ENCODE assay signal across 9 cellular contexts in the genomic region with DNA sequence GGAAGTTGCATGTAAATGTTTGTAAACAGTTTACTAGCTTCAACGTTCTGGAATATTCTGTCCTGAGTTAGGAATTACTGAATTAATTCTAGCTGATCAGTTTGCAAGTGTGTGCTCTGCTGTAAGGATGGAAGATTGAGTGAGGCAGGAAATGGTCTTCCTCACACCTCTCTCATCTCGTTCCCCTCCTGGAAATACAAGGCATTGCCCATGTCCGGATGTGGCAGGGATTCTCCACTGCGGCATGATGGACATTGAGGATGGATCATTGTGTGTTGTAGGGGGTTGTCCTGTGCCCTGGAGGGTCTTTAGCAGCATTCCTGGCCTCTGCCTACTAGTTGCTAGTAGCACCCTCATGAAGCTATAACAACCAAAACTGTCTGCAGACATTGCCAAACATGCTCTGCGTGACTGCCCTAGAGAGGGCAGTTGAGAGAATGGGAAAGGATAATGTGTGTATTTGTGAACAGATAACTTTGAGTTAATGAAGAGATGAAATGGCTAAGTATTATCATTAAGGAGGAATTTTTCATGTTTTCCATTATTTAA. TPM values are rescaled to one million over a fixed set of nuclear protein-coding genes. Genes with fewer than 3 reads are reported as not detected.
DNase-seq lines count a peak whose midpoint lies in the region; ATAC-seq and TF ChIP-seq lines count a peak whose summit lies in the region.
"Had no signal": no experiment of that assay in that cellular context is flagged by ENCODE, and none has a peak within 500 bp of the region (broad histone marks: within the 10 kb centered on the region; RNA-seq: fewer than 3 reads in every experiment).

No MANE protein-coding gene starts in this region.

- no peak for TF ChIP-seq CTCF in IMR-90 (conservative IDR thresholded peaks at IDR 0.05; ENCODE audit: low read depth, low read length)
- TF ChIP-seq CTCF in left lung (IDR thresholded peaks at IDR 0.05), result no peak

- H2BK15ac ChIP-seq in IMR-90 (ENCODE audit: low read depth, low read length), result no peak overlapping the region

- H2AK9ac ChIP-seq in IMR-90 (replicated peaks; ENCODE audit: low read depth, low read length, poor library complexity), result no peak overlapping the region

- no peak overlapping the region for H4K8ac ChIP-seq in IMR-90 (ENCODE audit: low read depth in 2 of 2, low read length in 2 of 2)

- H4K5ac ChIP-seq in IMR-90 (ENCODE audit: low read depth, low read length), result no peak overlapping the region

- POLR2A ChIA-PET in IMR-90 (lab: Charles Lee; ENCODE audit: unreplicated experiment), result interaction anchor here (0.7 kb wide), 1 partner anchor 196 kb away, joined by 9 read pairs; no protein-coding TSS in a partner anchor

- H2BK5ac ChIP-seq in IMR-90 (ENCODE audit: low read depth, low read length, poor library complexity, severe bottlenecking), result no peak overlapping the region

- peaks cover 10% of the 10 kb centered on the region; the same call in 1 of the 2 replicates for H3K9me1 ChIP-seq in IMR-90 (ENCODE audit: insufficient read depth, low read length)

- H4K20me1 ChIP-seq in IMR-90 (ENCODE audit: insufficient read depth, low read length), result peaks cover 19% of the 10 kb centered on the region

- H3K4me3 Mint-ChIP-seq in activated T-cell treated with anti-CD3 and anti-CD28 coated beads, Interleukin-2, amount 50 U/mL, for 72 hours, result peak overlapping the region; percentile 54 to 83

- H3K9me3 ChIP-seq in IMR-90 (ENCODE audit: control insufficient read depth, insufficient read depth, low read length) (no peaks in the 10 kb centered on the region), left lung (no peaks in the 10 kb centered on the region), subcutaneous abdominal adipose tissue (ENCODE audit: control insufficient read depth in 5 of 5, low read length in 5 of 5) (no peaks in the 10 kb centered on the region)

- no peak overlapping the region for H4K91ac ChIP-seq in IMR-90 (ENCODE audit: insufficient read depth, low read depth, low read length)

- no peak overlapping the region for H3K23ac ChIP-seq in IMR-90 (ENCODE audit: low read depth, low read length)

- ATAC-seq in IMR-90 (ENCODE audit: low read depth) (peak; percentile 53), left lung (peak; percentile 37)
- peak; percentile 31 to 32 for ATAC-seq in activated T-cell treated with anti-CD3 and anti-CD28 coated beads, Interleukin-2, amount 50 U/mL, for 72 hours (replicated peaks in 1 of 2)

- H3K9me3 Mint-ChIP-seq in activated T-cell treated with anti-CD3 and anti-CD28 coated beads, Interleukin-2, amount 50 U/mL, for 72 hours, result no peaks in the 10 kb centered on the region

- no peak for TF ChIP-seq RAD21 in IMR-90 (IDR thresholded peaks at IDR 0.05; ENCODE audit: low read length)

- no peak overlapping the region for H2BK120ac ChIP-seq in IMR-90 (ENCODE audit: low read depth, low read length)

- intact Hi-C loops in IMR-90 (cut with micrococcal nuclease), result no loop called here
- intact Hi-C loops in left lung (cut with DNase I), result no loop called here

- peak overlapping the region; percentile 33; the same call in 1 of the 2 replicates for H3K18ac ChIP-seq in IMR-90 (ENCODE audit: low read depth, low read length)

- H3K27me3 ChIP-seq in IMR-90 (ENCODE audit: control insufficient read depth, insufficient read depth, low read length), result no peaks in the 10 kb centered on the region
- H3K27me3 ChIP-seq in left lung, result no peaks in the 10 kb centered on the region
- H3K27me3 ChIP-seq in subcutaneous abdominal adipose tissue (ENCODE audit: control insufficient read depth in 5 of 5, insufficient read depth in 4 of 5, low read length in 5 of 5), result peaks cover 0 to 2% (median 0%) of the 10 kb centered on the region in 5 donors

- no peak overlapping the region for H3K14ac ChIP-seq in IMR-90 (replicated peaks; ENCODE audit: low read depth, low read length)

- no peak for DNase-seq in IMR-90
- no peak for DNase-seq in activated T-cell treated with anti-CD3 and anti-CD28 coated beads, Interleukin-2, amount 50 U/mL, for 72 hours
- no peak for DNase-seq in left lung
- no peak for DNase-seq in amniotic stem cell (lab: John Stamatoyannopoulos, UW)
- DNase-seq in stimulated activated CD4-positive, alpha-beta T cell treated with anti-CD3 and anti-CD28 coated beads, Interleukin-15, amount 100 ng/mL, for 24 hours, result no peak
- no peak for DNase-seq in midbrain (lab: John Stamatoyannopoulos, UW)
- DNase-seq in stimulated activated CD4-positive, alpha-beta T cell treated with anti-CD3 and anti-CD28 coated beads, Interleukin-2, amount 100 ng/mL, for 24 hours, result no peak
- DNase-seq: left colon had no signal

- H3K79me1 ChIP-seq in IMR-90 (ENCODE audit: low read depth in 1 of 2, low read length in 2 of 2), result peaks cover 0 to 4% of the 10 kb centered on the region in 2 experiments; a peak in 1 of 4 replicates

- no peak overlapping the region for H3K9ac ChIP-seq in IMR-90 (ENCODE audit: low read depth, low read length)
- H3K9ac ChIP-seq in subcutaneous abdominal adipose tissue (ENCODE audit: low read length in 5 of 5), result no peak overlapping the region

- peak overlapping the region; percentile 98 for H3K27ac Mint-ChIP-seq in activated T-cell treated with anti-CD3 and anti-CD28 coated beads, Interleukin-2, amount 50 U/mL, for 72 hours

- WGBS in IMR-90 (ENCODE audit: extremely low coverage in 2 of 2, insufficient read length in 1 of 2), 2 experiments, result no CpG with 5 or more reads among the region's 5 CpGs

- no TSS peak for BruUV-seq in IMR-90 (replicated peaks; lab: Mats Ljungman, UMichigan)

- CTCF ChIA-PET in IMR-90 (lab: Yijun Ruan, JAX), result no interaction called here

- H2AFZ ChIP-seq in IMR-90 (replicated peaks; ENCODE audit: low read length, poor library complexity), result no peak overlapping the region

- no peak overlapping the region for H3K56ac ChIP-seq in IMR-90 (ENCODE audit: extremely low read depth, insufficient read depth, low read length)

- dilution Hi-C loops in IMR-90 (cut with HindIII; ENCODE audit: low sequenced_read_pairs, unreplicated experiment), result no loop called here

- H2AK5ac ChIP-seq in IMR-90 (ENCODE audit: low read depth, low read length), result no peak overlapping the region

- H3K4me2 ChIP-seq in IMR-90 (ENCODE audit: low read depth, low read length), result no peak overlapping the region

- no peak overlapping the region for H3K4ac ChIP-seq in IMR-90 (ENCODE audit: low read depth, low read length)

- H3K4me3 ChIP-seq in IMR-90 (ENCODE audit: insufficient read depth, low read depth, low read length) (no peak overlapping the region), left lung (no peak overlapping the region), subcutaneous abdominal adipose tissue (ENCODE audit: low read depth in 1 of 5, low read length in 5 of 5) (peak overlapping the region in 1 of 5 donors; percentile 39)

- no peak for TF ChIP-seq POLR2A in IMR-90 (IDR thresholded peaks at IDR 0.05; ENCODE audit: low read depth, low read length)

- in situ Hi-C loops in IMR-90 (cut with MboI; ENCODE audit: low sequenced_read_pairs), result no loop called here

- peaks cover 13% of the 10 kb centered on the region for H3K4me1 ChIP-seq in IMR-90 (ENCODE audit: control insufficient read depth, insufficient read depth, low read length)
- peaks cover 8 to 17% of the 10 kb centered on the region in 2 donors for H3K4me1 ChIP-seq in left lung
- H3K4me1 ChIP-seq in subcutaneous abdominal adipose tissue (ENCODE audit: control insufficient read depth in 5 of 5, insufficient read depth in 5 of 5, low read length in 5 of 5), result peaks cover 2 to 25% (median 13%) of the 10 kb centered on the region in 5 donors

- peaks cover 65% of the 10 kb centered on the region for H3K4me1 Mint-ChIP-seq in activated T-cell treated with anti-CD3 and anti-CD28 coated beads, Interleukin-2, amount 50 U/mL, for 72 hours (ENCODE audit: low read depth)

- H2BK20ac ChIP-seq in IMR-90 (ENCODE audit: low read depth, low read length), result no peak overlapping the region

- H3K27ac ChIP-seq in IMR-90 (ENCODE audit: insufficient read depth, low read length) (no peak overlapping the region), left lung (peak overlapping the region; percentile 78 to 79), subcutaneous abdominal adipose tissue (ENCODE audit: low read depth, low read length) (peak overlapping the region; percentile 63)

- H3K36me3 ChIP-seq in IMR-90 (ENCODE audit: control insufficient read depth, insufficient read depth, low read length) (no peaks in the 10 kb centered on the region), left lung (no peaks in the 10 kb centered on the region), subcutaneous abdominal adipose tissue (ENCODE audit: control insufficient read depth in 5 of 5, insufficient read depth in 5 of 5, low read length in 5 of 5) (no peaks in the 10 kb centered on the region)

- H3K36me3 Mint-ChIP-seq in activated T-cell treated with anti-CD3 and anti-CD28 coated beads, Interleukin-2, amount 50 U/mL, for 72 hours (ENCODE audit: insufficient read depth in 2 of 2), result peaks cover 0 to 3% of the 10 kb centered on the region in 2 donors

- H3K27me3 Mint-ChIP-seq in activated T-cell treated with anti-CD3 and anti-CD28 coated beads, Interleukin-2, amount 50 U/mL, for 72 hours (ENCODE audit: low read depth), result no peaks in the 10 kb centered on the region

TF ChIP-seq in IMR-90, 13 proteins besides CTCF, POLR2A, EP300 and RAD21 (continues in another document):
- TF ChIP-seq RCOR1 (IDR thresholded peaks at IDR 0.05; ENCODE audit: insufficient replicate concordance, low read length) (no peak), BHLHE40 (IDR thresholded peaks at IDR 0.05; ENCODE audit: low read depth, low read length) (no peak), CHD1 (IDR thresholded peaks at IDR 0.05; ENCODE audit: low read depth, low read length) (no peak), RFX5 (IDR thresholded peaks at IDR 0.05; ENCODE audit: low read depth, low read length) (no peak), MAFK (IDR thresholded peaks at IDR 0.05; ENCODE audit: low read depth, low read length) (no peak)

RNA-seq across cellular contexts. Expression of a gene that starts 12.6 kb away (rescaled TPM):
- 4.7 and 5.4 TPM in 2 replicates for total RNA-seq in IMR-90 (2012; rRNA removed)
- polyA plus RNA-seq in IMR-90 (2012; rRNA removed), result 2.7 and 3.5 TPM in 2 replicates
- 0.97 and 1.3 TPM in 2 replicates for polyA plus RNA-seq in IMR-90 (2012; cell fraction: cytosol; rRNA removed)
- polyA plus RNA-seq in IMR-90 (2012; cell fraction: nucleus; rRNA removed; ENCODE audit: low replicate concordance), result 1.2 and 5.4 TPM in 2 replicates
- total RNA-seq in activated T-cell treated with anti-CD3 and anti-CD28 coated beads, Interleukin-2, amount 50 U/mL, for 72 hours, result 10 to 100 TPM; 10.5 to 11.7 TPM
- 10 to 100 TPM; 10.7 to 13.7 TPM for total RNA-seq in left lung

RNA-seq across cellular contexts. Expression of a gene that starts 39.6 kb away (rescaled TPM):
- total RNA-seq in IMR-90 (2012; rRNA removed) (4.7 and 6.9 TPM in 2 replicates), left lung (10 to 100 TPM; 10.9 to 11.5 TPM)
- polyA plus RNA-seq in IMR-90 (2012; rRNA removed), result 9.0 and 11.3 TPM in 2 replicates
- 2.1 and 2.3 TPM in 2 replicates for polyA plus RNA-seq in IMR-90 (2012; cell fraction: cytosol; rRNA removed)
- polyA plus RNA-seq in IMR-90 (2012; cell fraction: nucleus; rRNA removed; ENCODE audit: low replicate concordance), result 5.0 and 28.0 TPM in 2 replicates
- 10 to 100 TPM; 15.3 to 27.2 TPM for total RNA-seq in activated T-cell treated with anti-CD3 and anti-CD28 coated beads, Interleukin-2, amount 50 U/mL, for 72 hours
